In the genomic region with DNA sequence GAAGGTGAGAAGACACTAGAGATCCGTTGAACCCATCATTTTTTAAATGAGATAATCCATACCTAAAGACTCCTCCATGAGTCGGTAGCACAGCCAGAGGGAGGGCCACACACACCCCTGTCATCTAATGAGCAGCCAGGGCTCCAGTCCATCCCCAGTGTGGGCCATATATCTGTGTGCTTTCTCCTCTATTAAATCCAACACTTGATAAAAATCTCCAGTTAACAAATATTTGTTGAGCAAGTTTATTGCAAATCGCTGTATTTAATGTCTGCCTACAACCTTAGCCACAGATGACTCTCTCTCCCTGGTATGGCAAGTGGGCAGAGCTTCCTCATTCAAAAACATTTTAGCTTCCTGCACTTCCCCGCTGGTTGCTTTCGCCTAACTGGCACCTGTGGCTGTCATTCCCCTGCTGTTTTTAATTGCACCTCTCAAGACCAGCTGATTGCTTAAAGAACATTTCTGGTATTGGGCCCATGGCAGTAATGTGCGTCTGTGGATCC, we compare ENCODE assay signal across 9 cellular contexts.
DNase-seq lines count a peak whose midpoint lies in the region; ATAC-seq, FAIRE-seq and TF ChIP-seq lines count a peak whose summit lies in the region.
"Had no signal": no experiment of that assay in that cellular context is flagged by ENCODE, and none has a peak within 500 bp of the region (broad histone marks: within the 10 kb centered on the region; RNA-seq: fewer than 3 reads in every experiment).

No MANE protein-coding gene starts in this region.

- peak overlapping the region; percentile 9 for H3K27ac ChIP-seq in HepG2 (ENCODE audit: extremely low read length, insufficient read depth, low read length)
- no peak overlapping the region for H3K27ac ChIP-seq in caudate nucleus (ENCODE audit: low read depth, low read length)

- peak overlapping the region; percentile 40 for H3K27ac Mint-ChIP-seq in activated CD4-positive, alpha-beta memory T cell treated with anti-CD3 and anti-CD28 coated beads, Interleukin-2, amount 10 ng/mL, durations not matched to agents 7 days and 5 days

- intact Hi-C loops in HepG2 (cut with micrococcal nuclease; ENCODE audit: unreplicated experiment) = loop anchor here (5.0 kb wide), 1 partner anchor 86 kb away; no protein-coding TSS in a partner anchor

- CTCF ChIA-PET in activated CD4-positive, alpha-beta memory T cell treated with anti-CD3 and anti-CD28 coated beads, Interleukin-2, amount 10 ng/mL, durations not matched to agents 7 days and 5 days (lab: Charles Lee) = interaction anchor here (0.9 kb wide), 1 partner anchor 92 kb away, joined by 4 read pairs; no protein-coding TSS in a partner anchor
- CTCF ChIA-PET in HepG2 (lab: Yijun Ruan, JAX; ENCODE audit: low intra/inter-chr PET ratio, low total read pairs) = no interaction called here

- H3K27me3 Mint-ChIP-seq in activated CD4-positive, alpha-beta memory T cell treated with anti-CD3 and anti-CD28 coated beads, Interleukin-2, amount 10 ng/mL, durations not matched to agents 7 days and 5 days = no peaks in the 10 kb centered on the region

- no peak for FAIRE-seq in HepG2 (lab: Jason Lieb, UNC)

- no peaks in the 10 kb centered on the region for H3K27me3 ChIP-seq in HepG2 (ENCODE audit: control insufficient read depth in 1 of 2, insufficient read depth in 2 of 2, low read length in 2 of 2)

- POLR2A ChIA-PET in activated CD4-positive, alpha-beta memory T cell treated with anti-CD3 and anti-CD28 coated beads, Interleukin-2, amount 10 ng/mL, durations not matched to agents 7 days and 5 days (lab: Charles Lee) = interaction anchor here (0.8 to 5.8 kb wide), 13 partner anchors 9 to 80 kb away, joined by 3 to 59 read pairs (median 5); no protein-coding TSS in a partner anchor
- POLR2A ChIA-PET in HepG2 (lab: Yijun Ruan, JAX) = interaction anchor here (0.9 to 3.2 kb wide), 9 partner anchors 12 to 90 kb away, joined by 3 to 18 read pairs (median 5); partner anchors contain the start of gene SMAD3

- in situ Hi-C loops in HepG2 (cut with HindIII; ENCODE audit: extremely low pct_ligation_motif_present, low pct_unique_long_range_greater_than_20kb) = no loop called here

- ATAC-seq in HepG2 = no peak
- ATAC-seq in activated CD4-positive, CD25-positive, alpha-beta regulatory T cell treated with anti-CD3 and anti-CD28 coated beads, Interleukin-2, amount 50 U/mL, for 24 hours = no peak

- H4K20me1 ChIP-seq in HepG2 (ENCODE audit: insufficient read depth, low read length) = peaks cover 56% of the 10 kb centered on the region

- H3K9me3 Mint-ChIP-seq in activated CD4-positive, alpha-beta memory T cell treated with anti-CD3 and anti-CD28 coated beads, Interleukin-2, amount 10 ng/mL, durations not matched to agents 7 days and 5 days = no peaks in the 10 kb centered on the region

- H3K4me3 Mint-ChIP-seq in activated CD4-positive, alpha-beta memory T cell treated with anti-CD3 and anti-CD28 coated beads, Interleukin-2, amount 10 ng/mL, durations not matched to agents 7 days and 5 days = no peak overlapping the region

- DNase-seq in AG20443 (ENCODE audit: low spot score) (peak; percentile 48), HepG2 (ENCODE audit: low spot score) (peak; percentile 45), caudate nucleus (lab: John Stamatoyannopoulos, UW) (no peak), DMS153 (lab: John Stamatoyannopoulos, UW) (no peak), foreskin melanocyte (no peak)
- DNase-seq in Jurkat, Clone E6-1 (ENCODE audit: low read depth, low spot score) = peak; percentile 42
- no peak for DNase-seq in activated CD4-positive, alpha-beta memory T cell treated with anti-CD3 and anti-CD28 coated beads, Interleukin-2, amount 10 ng/mL, durations not matched to agents 7 days and 5 days
- DNase-seq: stimulated activated CD4-positive, alpha-beta T cell treated with anti-CD3 and anti-CD28 coated beads, Interleukin-4, amount 100 ng/mL, for 24 hours had no signal

- peaks cover 86% of the 10 kb centered on the region for H3K4me1 ChIP-seq in HepG2 (ENCODE audit: insufficient read depth, low read length)

- TF ChIP-seq POLR2A in HepG2 (IDR thresholded peaks at IDR 0.05; ENCODE audit: insufficient read depth in 1 of 2, low read depth in 2 of 2, low read length in 2 of 2) = no peak

- TF ChIP-seq RAD21 in HepG2 (CRISPR knock-in tag; IDR thresholded peaks at IDR 0.05) = no peak

- TF ChIP-seq EP300 in HepG2 (IDR thresholded peaks at IDR 0.05; ENCODE audit: low read depth in 2 of 2, low read length in 2 of 2) = no peak
- no peak for TF ChIP-seq EP300 in HepG2 (CRISPR knock-in tag; IDR thresholded peaks at IDR 0.05; ENCODE audit: borderline replicate concordance)

- H3K36me3 Mint-ChIP-seq in activated CD4-positive, alpha-beta memory T cell treated with anti-CD3 and anti-CD28 coated beads, Interleukin-2, amount 10 ng/mL, durations not matched to agents 7 days and 5 days (ENCODE audit: low read depth) = peaks cover 35% of the 10 kb centered on the region

- H3K4me1 Mint-ChIP-seq in activated CD4-positive, alpha-beta memory T cell treated with anti-CD3 and anti-CD28 coated beads, Interleukin-2, amount 10 ng/mL, durations not matched to agents 7 days and 5 days = peaks cover 90% of the 10 kb centered on the region

- no peak overlapping the region for H2AFZ ChIP-seq in HepG2 (ENCODE audit: low read length)

- WGBS in HepG2 (ENCODE audit: low lambda C conversion rate) = 60% methylated on average over 6 of the region's 6 CpGs

- BruUV-seq in HepG2 (replicated peaks; lab: Mats Ljungman, UMichigan) = no TSS peak

- no peak for TF ChIP-seq CTCF in HepG2 (CRISPR knock-in tag; IDR thresholded peaks at IDR 0.05)

- H3K9me3 ChIP-seq in HepG2 (ENCODE audit: low read length) = no peaks in the 10 kb centered on the region

- no peak overlapping the region for H3K4me2 ChIP-seq in HepG2 (ENCODE audit: low read depth, low read length)

- peaks cover 0 to 3% of the 10 kb centered on the region in 2 experiments; a peak in 2 of 5 replicates for H3K36me3 ChIP-seq in HepG2 (replicated peaks in 1 of 2; ENCODE audit: control insufficient read depth in 1 of 2, insufficient read depth in 2 of 2, low read length in 2 of 2)

- no peak overlapping the region for H3K4me3 ChIP-seq in Jurkat, Clone E6-1 (ENCODE audit: low read length)
- H3K4me3 ChIP-seq in HepG2 (replicated peaks in 1 of 3; ENCODE audit: insufficient read depth in 1 of 3, low read depth in 2 of 3, low read length in 3 of 3) = no peak overlapping the region

- H3K79me2 ChIP-seq in HepG2 (ENCODE audit: insufficient read depth, low read length) = peaks cover 62% of the 10 kb centered on the region

- no peak overlapping the region for H3K9ac ChIP-seq in HepG2 (ENCODE audit: insufficient read depth, low read depth, low read length)

TF ChIP-seq in HepG2, 621 proteins besides CTCF, POLR2A, EP300 and RAD21:
- TF ChIP-seq FOSL2 (CRISPR knock-in tag; IDR thresholded peaks at IDR 0.05) (0 out of 2 replicates have a peak, but pooled peaks have one; percentile 14), RFX5 (IDR thresholded peaks at IDR 0.05; ENCODE audit: low read depth, low read length) (peak; percentile 51; the same call in 1 of the 2 replicates), MAFG (CRISPR knock-in tag; IDR thresholded peaks at IDR 0.05) (no peak), ZNF367 (CRISPR knock-in tag; IDR thresholded peaks at IDR 0.05; ENCODE audit: borderline replicate concordance) (no peak), NONO (IDR thresholded peaks at IDR 0.05) (no peak), NONO (CRISPR knock-in tag; conservative IDR thresholded peaks at IDR 0.05) (no peak), MTA1 (CRISPR knock-in tag; IDR thresholded peaks at IDR 0.05; ENCODE audit: borderline replicate concordance) (no peak), FOXK1 (CRISPR knock-in tag; IDR thresholded peaks at IDR 0.05; ENCODE audit: borderline replicate concordance, low read depth) (no peak), ZNF317 (CRISPR knock-in tag; IDR thresholded peaks at IDR 0.05) (no peak), CHD2 (IDR thresholded peaks at IDR 0.05; ENCODE audit: low read depth, low read length) (no peak), ZFP36L2 (CRISPR knock-in tag; IDR thresholded peaks at IDR 0.05) (no peak), SP4 (CRISPR knock-in tag; IDR thresholded peaks at IDR 0.05) (no peak)

Comparison
In these comparisons a context has a peak if more than half of its experiments do, and no peak if none do; other contexts are left out.
1. DNase-seq: peak in AG20443 (single experiment), Jurkat, Clone E6-1 (single experiment) and HepG2 (single experiment); none in activated CD4-positive, alpha-beta memory T cell treated with anti-CD3 and anti-CD28 coated beads, Interleukin-2, amount 10 ng/mL, durations not matched to agents 7 days and 5 days (single experiment), caudate nucleus (0 of 61), DMS153 (single experiment) and foreskin melanocyte (single experiment).